Comparison of ENCODE assay signal across 1 cellular context in the genomic region with DNA sequence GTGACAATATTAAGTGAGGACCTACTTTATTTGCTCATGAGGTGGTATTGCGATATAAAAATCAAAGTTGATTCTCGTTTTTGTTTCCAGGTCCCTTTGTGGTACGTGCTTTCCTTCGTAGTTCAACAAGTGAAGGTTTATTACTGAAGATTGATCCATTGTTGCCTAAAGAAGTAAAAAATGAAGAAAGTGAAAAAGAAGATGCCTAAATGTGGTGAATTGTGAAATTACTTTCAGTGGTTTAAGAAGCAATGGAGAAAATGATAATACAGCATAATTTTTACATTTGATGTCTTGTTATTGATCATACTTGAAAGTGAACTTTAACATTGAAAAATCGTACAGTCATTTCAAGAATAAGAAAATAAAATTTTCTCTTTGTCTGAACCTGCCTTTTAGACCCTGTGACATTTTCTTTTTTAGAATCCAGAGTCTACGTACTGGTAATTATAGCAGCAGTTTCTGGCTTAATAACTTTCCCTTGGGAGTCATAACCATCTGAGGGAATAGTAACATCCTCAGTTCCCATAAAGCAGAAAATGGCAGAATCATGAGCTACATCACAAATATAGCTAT.
TF ChIP-seq lines count a peak whose summit lies in the region.

No MANE protein-coding gene starts in this region.

TF ChIP-seq in neural cell, 6 proteins besides CTCF, POLR2A, EP300 and RAD21 (continued from another document):
- TF ChIP-seq REST (IDR thresholded peaks at IDR 0.05; ENCODE audit: borderline replicate concordance) (no peak), POLR2AphosphoS5 (IDR thresholded peaks at IDR 0.05) (no peak), EZH2 (IDR thresholded peaks at IDR 0.05; ENCODE audit: borderline replicate concordance, insufficient read depth, low read length, poor library complexity, severe bottlenecking) (no peak), SMC3 (conservative IDR thresholded peaks at IDR 0.05; ENCODE audit: poor library complexity) (no peak)
